Comparison of ENCODE assay signal across 8 cellular contexts in genomic region chr7:33050425-33051318, GRCh38. TPM values are rescaled to one million over a fixed set of nuclear protein-coding genes. Genes with fewer than 3 reads are reported as not detected.
DNase-seq lines count a peak whose midpoint lies in the region; ATAC-seq, FAIRE-seq and TF ChIP-seq lines count a peak whose summit lies in the region.

No MANE protein-coding gene starts in this region.

- H3K9me3 ChIP-seq in A549 (no peaks in the 10 kb centered on the region), GM12878 (replicated peaks; ENCODE audit: control insufficient read depth, insufficient read depth, low read length) (peaks cover 4% of the 10 kb centered on the region; the same call in 2 of the 3 replicates)

- FAIRE-seq in A549 (lab: Jason Lieb, UNC) (no peak), GM12878 (lab: Jason Lieb, UNC) (peak; percentile 69)

- CTCF ChIA-PET in A549 (lab: Yijun Ruan, JAX) (interaction anchor here (1.3 to 1.8 kb wide), 2 partner anchors 10 to 285 kb away, joined by 5 read pairs; no protein-coding TSS in a partner anchor), GM12878 (lab: Yijun Ruan, JAX) (interaction anchor here (0.9 to 3.9 kb wide), 10 partner anchors 10 to 357 kb away, joined by 3 to 33 read pairs (median 6); partner anchors contain the start of gene NT5C3A)

- no peaks in the 10 kb centered on the region; a peak in 2 of 4 replicates for H3K36me3 ChIP-seq in GM12878 (ENCODE audit: control insufficient read depth in 2 of 2, insufficient read depth in 2 of 2, low read length in 1 of 2)

- WGBS in A549 (ENCODE audit: missing lambda C conversion rate) = 48% methylated on average over 2 of the region's 2 CpGs
- 50% methylated on average over 2 of the region's 2 CpGs for WGBS in GM12878 (ENCODE audit: insufficient coverage, insufficient replicate concordance, low lambda C conversion rate, missing lambda C conversion rate)

- peak; percentile 88 for TF ChIP-seq CTCF in A549 (IDR thresholded peaks at IDR 0.05)
- peak; percentile 50 to 62 (median 58) for TF ChIP-seq CTCF in GM12878 (IDR thresholded peaks at IDR 0.05 in 2 of 3, conservative IDR thresholded peaks at IDR 0.05 in 1 of 3; ENCODE audit: control insufficient read depth in 2 of 3, extremely low read depth in 1 of 3, insufficient read depth in 1 of 3, low read depth in 3 of 3, low read length in 3 of 3)

- H3K9me3 Mint-ChIP-seq in stimulated activated memory B cell treated with anti-CD40 and anti-IgM and Interleukin-4, amounts not matched to agents 10 μg/mL and 1 μg/mL and 100 μg/mL, for 72 hours = no peaks in the 10 kb centered on the region

- H3K4me1 ChIP-seq in A549 (peaks cover 14% of the 10 kb centered on the region; the same call in 2 of the 3 replicates), GM12878 (ENCODE audit: control insufficient read depth, insufficient read depth, low read length) (peaks cover 21% of the 10 kb centered on the region)

- no peaks in the 10 kb centered on the region for H4K20me1 ChIP-seq in GM12878 (ENCODE audit: control insufficient read depth, insufficient read depth)

- TF ChIP-seq POLR2A in A549 (IDR thresholded peaks at IDR 0.05; ENCODE audit: low read length) (no peak), GM12878 (IDR thresholded peaks at IDR 0.05; ENCODE audit: low read depth, low read length) (no peak)

- no TSS peak for BruUV-seq in GM12878 (replicated peaks; lab: Mats Ljungman, UMichigan)

- RAD21 ChIA-PET in GM12878 (lab: Charles Lee; ENCODE audit: unreplicated experiment) = interaction anchor here (0.9 to 4.1 kb wide), 7 partner anchors 10 to 204 kb away, joined by 3 to 29 read pairs (median 6); partner anchors contain the start of gene RP9

- in situ Hi-C loops in GM12878 (cut with MboI) = loop anchor here (10.0 kb wide), 1 partner anchor 356 kb away; no protein-coding TSS in a partner anchor

- H3K27me3 Mint-ChIP-seq in stimulated activated memory B cell treated with anti-CD40 and anti-IgM and Interleukin-4, amounts not matched to agents 10 μg/mL and 1 μg/mL and 100 μg/mL, for 72 hours = no peaks in the 10 kb centered on the region

- H3K4me1 Mint-ChIP-seq in stimulated activated memory B cell treated with anti-CD40 and anti-IgM and Interleukin-4, amounts not matched to agents 10 μg/mL and 1 μg/mL and 100 μg/mL, for 72 hours = peaks cover 45% of the 10 kb centered on the region

- H3K27me3 ChIP-seq in GM12878 (replicated peaks in 1 of 2; ENCODE audit: control insufficient read depth in 2 of 2, insufficient read depth in 2 of 2, low read length in 1 of 2) = no peaks in the 10 kb centered on the region

- TF ChIP-seq RAD21 in A549 (conservative IDR thresholded peaks at IDR 0.05 in 1 of 2, IDR thresholded peaks at IDR 0.05 in 1 of 2) (peak; percentile 70 to 71), GM12878 (IDR thresholded peaks at IDR 0.05; ENCODE audit: insufficient read depth, low read depth, low read length) (peak; percentile 69)

- peak overlapping the region; percentile 3 for H3K4me3 Mint-ChIP-seq in stimulated activated memory B cell treated with anti-CD40 and anti-IgM and Interleukin-4, amounts not matched to agents 10 μg/mL and 1 μg/mL and 100 μg/mL, for 72 hours

- no peak for TF ChIP-seq EP300 in A549 (IDR thresholded peaks at IDR 0.05)
- TF ChIP-seq EP300 in GM12878 (IDR thresholded peaks at IDR 0.05; ENCODE audit: borderline replicate concordance in 1 of 2, control insufficient read depth in 1 of 2, low read depth in 2 of 2, low read length in 2 of 2) = no peak

- no peaks in the 10 kb centered on the region for H3K36me3 Mint-ChIP-seq in stimulated activated memory B cell treated with anti-CD40 and anti-IgM and Interleukin-4, amounts not matched to agents 10 μg/mL and 1 μg/mL and 100 μg/mL, for 72 hours

- intact Hi-C loops in GM12878 (cut with micrococcal nuclease; ENCODE audit: unreplicated experiment) = loop anchor here (1.0 to 5.0 kb wide), 2 partner anchors 204 to 358 kb away; no protein-coding TSS in a partner anchor

- no peak overlapping the region for H3K9ac ChIP-seq in GM12878 (ENCODE audit: control insufficient read depth, insufficient read depth, low read length)

- DNase-seq in A549 (ENCODE audit: low read depth in 1 of 2, low spot score in 1 of 2) (peak; percentile 39 to 52), GM03348 (ENCODE audit: low spot score) (peak; percentile 48), NCI-H774 (lab: John Stamatoyannopoulos, UW) (peak; percentile 19), GM12878 (ENCODE audit: low read depth, low spot score) (no peak), iPS-NIHi7 (ENCODE audit: extremely low spot score) (peak; percentile 12)
- DNase-seq in stimulated activated CD8-positive, alpha-beta memory T cell treated with anti-CD3 and anti-CD28 coated beads, Interleukin-4, amount 100 ng/mL, for 48 hours = no peak

- POLR2A ChIA-PET in A549 (lab: Yijun Ruan, JAX) (no interaction called here), GM12878 (lab: Charles Lee) (interaction anchor here (1.2 to 1.8 kb wide), 2 partner anchors 11 to 12 kb away, joined by 6 read pairs; partner anchors contain the start of gene NT5C3A)

- H3K4me3 ChIP-seq in A549 (no peak overlapping the region), GM12878 (peak overlapping the region; percentile 25; the same call in 1 of the 2 replicates)

- SMC1A ChIA-PET in GM12878 (lab: Charles Lee; ENCODE audit: uncharacterized antibody, unreplicated experiment) = interaction anchor here (0.5 to 2.6 kb wide), 5 partner anchors 10 to 1491 kb away, joined by 3 to 22 read pairs (median 8); no protein-coding TSS in a partner anchor

- H3K27ac Mint-ChIP-seq in stimulated activated memory B cell treated with anti-CD40 and anti-IgM and Interleukin-4, amounts not matched to agents 10 μg/mL and 1 μg/mL and 100 μg/mL, for 72 hours = peak overlapping the region; percentile 71

- peaks cover 91% of the 10 kb centered on the region for H3K79me2 ChIP-seq in GM12878 (ENCODE audit: control insufficient read depth, insufficient read depth, low read length)

- no peak overlapping the region for H3K4me2 ChIP-seq in A549
- H3K4me2 ChIP-seq in GM12878 (ENCODE audit: control insufficient read depth, insufficient read depth) = peak overlapping the region; percentile 66

- no peak overlapping the region for H3K27ac ChIP-seq in A549
- H3K27ac ChIP-seq in GM12878 (ENCODE audit: control insufficient read depth, insufficient read depth) = peak overlapping the region; percentile 56; the same call in 1 of the 2 replicates

- ATAC-seq in A549 (peak in 1 of 2 experiments; percentile 76; a peak in 4 of 6 replicates), HG03095 (IDR thresholded peaks at IDR 0.05; ENCODE audit: unreplicated experiment) (peak; percentile 45), GM12878 (peak; percentile 67)
- ATAC-seq in stimulated activated memory B cell treated with anti-CD40 and anti-IgM and Interleukin-4, amounts not matched to agents 10 μg/mL and 1 μg/mL and 100 μg/mL, for 72 hours = no peak

- H2AFZ ChIP-seq in GM12878 (ENCODE audit: control insufficient read depth, low read depth, low read length) = no peak overlapping the region; the same call in 1 of the 2 replicates

TF ChIP-seq in GM12878, 131 proteins besides CTCF, POLR2A, EP300 and RAD21 (continues in another document):
- TF ChIP-seq ZNF217 (IDR thresholded peaks at IDR 0.05) = no peak

RNA-seq across cellular contexts. Expression of gene NT5C3A, which starts 11.9 kb away (rescaled TPM):
- polyA plus RNA-seq in A549 (2011; rRNA removed) (37.0 and 59.6 TPM in 2 replicates), A549 (2017; fragmentation: RNase III; extraction: RNeasy Plus Mini Kit Qiagen cat#74134 plus additional on column Dnase treatment) (37.0 to 38.2 TPM (median 37.7 TPM) in 3 replicates), GM12878 (2011; rRNA removed) (96.5 and 181 TPM in 2 replicates), GM12878 (2014; fragmentation: Illumina TruSeq; extraction: Trizol) (88.1 and 115 TPM in 2 replicates), GM12878 (2014; fragmentation: Nextera tagmentation; extraction: Ambion mirVana) (100 to 1,000 TPM in 1 of 2 experiments, 10 to 100 TPM in 1; 81.8 to 111 TPM), GM12878 (2014; rRNA removed) (50.9 and 59.9 TPM in 2 replicates), GM12878 (2016; fragmentation: Nextera tagmentation; extraction: Ambion mirVana) (10 to 100 TPM; 53.0 to 57.9 TPM)
- 10.5 and 12.7 TPM in 2 replicates for polyA plus RNA-seq in A549 (2012; cell fraction: cytosol; rRNA removed)
- polyA plus RNA-seq in A549 (2012; cell fraction: nucleus; rRNA removed) = 4.8 and 7.5 TPM in 2 replicates
- polyA minus RNA-seq in A549 (2011; rRNA and poly(A)+ RNA removed) = 3.7 and 6.5 TPM in 2 replicates
- total RNA-seq in GM12878 (2013; cell fraction: nucleolus; rRNA removed) = 83.7 and 97.2 TPM in 2 replicates
- total RNA-seq in GM12878 (2014; rRNA removed) (61.0 and 80.5 TPM in 2 replicates), GM12878 (2014; rRNA removed; fragmentation: Illumina TruSeq; extraction: Trizol) (86.8 and 95.5 TPM in 2 replicates), GM12878 (2021) (53.8 and 60.2 TPM in 2 replicates)
- 57.7 TPM for polyA plus RNA-seq in GM12878 (2011; ENCODE audit: low read depth)
- 30.2 and 44.6 TPM in 2 replicates for polyA plus RNA-seq in GM12878 (2011; cell fraction: cytosol; rRNA removed)
- 26.3 and 27.5 TPM in 2 replicates for polyA plus RNA-seq in GM12878 (2011; cell fraction: nucleus; rRNA removed)
- polyA plus RNA-seq in GM12878 (2012) = 87.2 and 109 TPM in 2 replicates
- polyA minus RNA-seq in GM12878 (2011; rRNA and poly(A)+ RNA removed) = 24.4 and 36.4 TPM in 2 replicates
- 13.9 and 16.7 TPM in 2 replicates for polyA minus RNA-seq in GM12878 (2011; cell fraction: cytosol; rRNA and poly(A)+ RNA removed)
- 19.2 and 27.1 TPM in 2 replicates for polyA minus RNA-seq in GM12878 (2011; cell fraction: nucleus; rRNA and poly(A)+ RNA removed)

RNA-seq across cellular contexts. Expression of gene RP9, which starts 58.5 kb away (rescaled TPM):
- polyA plus RNA-seq in A549 (2011; rRNA removed) (34.4 and 51.5 TPM in 2 replicates), A549 (2017; fragmentation: RNase III; extraction: RNeasy Plus Mini Kit Qiagen cat#74134 plus additional on column Dnase treatment) (25.1 to 28.8 TPM (median 25.7 TPM) in 3 replicates), GM12878 (2011; rRNA removed) (20.2 and 20.3 TPM in 2 replicates), GM12878 (2014; fragmentation: Illumina TruSeq; extraction: Trizol) (20.8 and 25.3 TPM in 2 replicates), GM12878 (2014; fragmentation: Nextera tagmentation; extraction: Ambion mirVana) (1 to 10 TPM; 7.6 to 9.6 TPM), GM12878 (2014; rRNA removed) (16.1 and 16.3 TPM in 2 replicates), GM12878 (2016; fragmentation: Nextera tagmentation; extraction: Ambion mirVana) (10 to 100 TPM; 21.8 to 23.9 TPM)
- 19.5 and 22.7 TPM in 2 replicates for polyA plus RNA-seq in A549 (2012; cell fraction: cytosol; rRNA removed)
- 10.0 and 13.3 TPM in 2 replicates for polyA plus RNA-seq in A549 (2012; cell fraction: nucleus; rRNA removed)
- 13.5 and 13.6 TPM in 2 replicates for polyA minus RNA-seq in A549 (2011; rRNA and poly(A)+ RNA removed)
- 14.0 and 14.6 TPM in 2 replicates for total RNA-seq in GM12878 (2013; cell fraction: nucleolus; rRNA removed)
- total RNA-seq in GM12878 (2014; rRNA removed) (13.9 and 14.8 TPM in 2 replicates), GM12878 (2014; rRNA removed; fragmentation: Illumina TruSeq; extraction: Trizol) (17.7 and 18.5 TPM in 2 replicates), GM12878 (2021) (9.7 and 11.4 TPM in 2 replicates)
- 16.2 TPM for polyA plus RNA-seq in GM12878 (2011; ENCODE audit: low read depth)
- polyA plus RNA-seq in GM12878 (2011; cell fraction: cytosol; rRNA removed) = 12.6 and 16.5 TPM in 2 replicates
- 16.5 and 20.0 TPM in 2 replicates for polyA plus RNA-seq in GM12878 (2011; cell fraction: nucleus; rRNA removed)
- polyA plus RNA-seq in GM12878 (2012) = 15.2 and 16.0 TPM in 2 replicates
- polyA minus RNA-seq in GM12878 (2011; rRNA and poly(A)+ RNA removed) = 10.7 and 12.9 TPM in 2 replicates
- 3.5 and 6.7 TPM in 2 replicates for polyA minus RNA-seq in GM12878 (2011; cell fraction: cytosol; rRNA and poly(A)+ RNA removed)
- polyA minus RNA-seq in GM12878 (2011; cell fraction: nucleus; rRNA and poly(A)+ RNA removed) = 14.6 and 20.7 TPM in 2 replicates

Comparison
In these comparisons a context has a peak if more than half of its experiments do, and no peak if none do; other contexts are left out.
1. DNase-seq: peak in A549 (2 of 2), GM03348 (single experiment), NCI-H774 (single experiment) and iPS-NIHi7 (single experiment); none in GM12878 (single experiment) and stimulated activated CD8-positive, alpha-beta memory T cell treated with anti-CD3 and anti-CD28 coated beads, Interleukin-4, amount 100 ng/mL, for 48 hours (single experiment).
2. Of the 24 proteins assayed by ChIP-seq in both GM12878 and A549: peak only in GM12878: none; only in A549: none; in both: CTCF, RAD21 and SMC3; in neither: 21.